ENCODE assay signal across 8 cellular contexts in the genomic region with DNA sequence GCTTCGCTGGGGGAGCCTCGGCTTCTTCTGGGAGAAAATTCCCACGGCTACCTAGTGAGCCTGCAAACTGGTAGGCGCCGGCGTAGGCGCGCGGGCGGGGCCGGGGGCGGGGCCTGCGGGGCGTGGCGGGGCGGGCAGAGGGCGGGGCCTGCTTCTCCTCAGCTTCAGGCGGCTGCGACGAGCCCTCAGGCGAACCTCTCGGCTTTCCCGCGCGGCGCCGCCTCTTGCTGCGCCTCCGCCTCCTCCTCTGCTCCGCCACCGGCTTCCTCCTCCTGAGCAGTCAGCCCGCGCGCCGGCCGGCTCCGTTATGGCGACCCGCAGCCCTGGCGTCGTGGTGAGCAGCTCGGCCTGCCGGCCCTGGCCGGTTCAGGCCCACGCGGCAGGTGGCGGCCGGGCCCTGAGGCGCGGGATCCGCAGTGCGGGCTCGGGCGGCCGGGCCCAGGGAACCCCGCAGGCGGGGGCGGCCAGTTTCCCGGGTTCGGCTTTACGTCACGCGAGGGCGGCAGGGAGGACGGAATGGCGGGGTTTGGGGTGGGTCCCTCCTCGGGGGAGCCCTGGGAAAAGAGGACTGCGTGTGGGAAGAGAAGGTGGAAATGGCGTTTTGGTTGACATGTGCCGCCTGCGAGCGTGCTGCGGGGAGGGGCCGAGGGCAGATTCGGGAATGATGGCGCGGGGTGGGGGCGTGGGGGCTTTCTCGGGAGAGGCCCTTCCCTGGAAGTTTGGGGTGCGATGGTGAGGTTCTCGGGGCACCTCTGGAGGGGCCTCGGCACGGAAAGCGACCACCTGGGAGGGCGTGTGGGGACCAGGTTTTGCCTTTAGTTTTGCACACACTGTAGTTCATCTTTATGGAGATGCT. TPM values are rescaled to one million over a fixed set of nuclear protein-coding genes. Genes with fewer than 3 reads are reported as not detected.
DNase-seq lines count a peak whose midpoint lies in the region; ATAC-seq lines count a peak whose summit lies in the region.

A gene with protein sequence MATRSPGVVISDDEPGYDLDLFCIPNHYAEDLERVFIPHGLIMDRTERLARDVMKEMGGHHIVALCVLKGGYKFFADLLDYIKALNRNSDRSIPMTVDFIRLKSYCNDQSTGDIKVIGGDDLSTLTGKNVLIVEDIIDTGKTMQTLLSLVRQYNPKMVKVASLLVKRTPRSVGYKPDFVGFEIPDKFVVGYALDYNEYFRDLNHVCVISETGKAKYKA (plus strand): TSS at position 161 of the 856 bp plus-strand sequence. CDS start 147 bp downstream, at position 308.

- peak within 1 kb of the TSS; percentile 50 to 97 (median 76) for H3K27ac Mint-ChIP-seq in IgD-negative memory B cell
- peak within 1 kb of the TSS; percentile 25 for H3K27ac Mint-ChIP-seq in activated T-helper 17 cell treated with anti-CD3 and anti-CD28 coated beads, Interleukin-2, amount 50 U/mL, for 72 hours
- H3K27ac Mint-ChIP-seq in natural killer cell treated with Interleukin-12 subunit alpha and Interleukin-12 subunit beta and Interleukin-15 and Interleukin-18, amount 100 ng/mL, for 72 hours = peak within 1 kb of the TSS in 1 of 2 donors; percentile 56

- peak; percentile 89 for DNase-seq in DMS 273 (lab: John Stamatoyannopoulos, UW; ENCODE audit: unreplicated experiment)
- peak; percentile 67 for DNase-seq in RPMI7951 (ENCODE audit: low read depth)
- peak; percentile 53 for DNase-seq in fibroblast of peridontal ligament (ENCODE audit: extremely low read depth)
- DNase-seq in natural killer cell treated with Interleukin-12 subunit alpha and Interleukin-12 subunit beta and Interleukin-15 and Interleukin-18, amount 100 ng/mL, for 72 hours (ENCODE audit: low spot score) = peak; percentile 88
- DNase-seq in stimulated activated naive CD4-positive, alpha-beta T cell (lab: John Stamatoyannopoulos, UW) = peak; percentile 65 to 76 (median 71)

- H3K36me3 Mint-ChIP-seq in IgD-negative memory B cell = no peaks in the 10 kb centered on the region
- peaks cover 12% of the 10 kb centered on the region for H3K36me3 Mint-ChIP-seq in activated T-helper 17 cell treated with anti-CD3 and anti-CD28 coated beads, Interleukin-2, amount 50 U/mL, for 72 hours (ENCODE audit: low read depth)
- no peaks in the 10 kb centered on the region for H3K36me3 Mint-ChIP-seq in natural killer cell treated with Interleukin-12 subunit alpha and Interleukin-12 subunit beta and Interleukin-15 and Interleukin-18, amount 100 ng/mL, for 72 hours

- peak; percentile 86 for ATAC-seq in GM21526 (IDR thresholded peaks at IDR 0.05; ENCODE audit: low FRiP score, unreplicated experiment)
- ATAC-seq in activated T-helper 17 cell treated with anti-CD3 and anti-CD28 coated beads, Interleukin-2, amount 50 U/mL, for 72 hours (replicated peaks) = peak; percentile 97
- peak; percentile 97 to 99 for ATAC-seq in natural killer cell treated with Interleukin-12 subunit alpha and Interleukin-12 subunit beta and Interleukin-15 and Interleukin-18, amount 100 ng/mL, for 72 hours

- H3K27me3 Mint-ChIP-seq in IgD-negative memory B cell = no peaks in the 10 kb centered on the region
- no peaks in the 10 kb centered on the region for H3K27me3 Mint-ChIP-seq in activated T-helper 17 cell treated with anti-CD3 and anti-CD28 coated beads, Interleukin-2, amount 50 U/mL, for 72 hours
- H3K27me3 Mint-ChIP-seq in natural killer cell treated with Interleukin-12 subunit alpha and Interleukin-12 subunit beta and Interleukin-15 and Interleukin-18, amount 100 ng/mL, for 72 hours = no peaks in the 10 kb centered on the region

- peaks cover 4 to 13% (median 10%) of the 10 kb centered on the region in 3 donors for H3K4me1 Mint-ChIP-seq in IgD-negative memory B cell
- no peaks in the 10 kb centered on the region for H3K4me1 Mint-ChIP-seq in activated T-helper 17 cell treated with anti-CD3 and anti-CD28 coated beads, Interleukin-2, amount 50 U/mL, for 72 hours
- peaks cover 0 to 5% of the 10 kb centered on the region in 2 donors for H3K4me1 Mint-ChIP-seq in natural killer cell treated with Interleukin-12 subunit alpha and Interleukin-12 subunit beta and Interleukin-15 and Interleukin-18, amount 100 ng/mL, for 72 hours (ENCODE audit: low read depth in 2 of 2)

- H3K4me3 Mint-ChIP-seq in IgD-negative memory B cell = peak within 1 kb of the TSS; percentile 85 to 97 (median 94)
- H3K4me3 Mint-ChIP-seq in activated T-helper 17 cell treated with anti-CD3 and anti-CD28 coated beads, Interleukin-2, amount 50 U/mL, for 72 hours = peak within 1 kb of the TSS; percentile 84
- H3K4me3 Mint-ChIP-seq in natural killer cell treated with Interleukin-12 subunit alpha and Interleukin-12 subunit beta and Interleukin-15 and Interleukin-18, amount 100 ng/mL, for 72 hours = peak within 1 kb of the TSS; percentile 84

- H3K9me3 Mint-ChIP-seq in IgD-negative memory B cell = no peaks in the 10 kb centered on the region
- H3K9me3 Mint-ChIP-seq in activated T-helper 17 cell treated with anti-CD3 and anti-CD28 coated beads, Interleukin-2, amount 50 U/mL, for 72 hours = no peaks in the 10 kb centered on the region
- no peaks in the 10 kb centered on the region for H3K9me3 Mint-ChIP-seq in natural killer cell treated with Interleukin-12 subunit alpha and Interleukin-12 subunit beta and Interleukin-15 and Interleukin-18, amount 100 ng/mL, for 72 hours

RNA-seq across cellular contexts. Expression of the gene that starts here (rescaled TPM):
- polyA plus RNA-seq in IgD-negative memory B cell = 53.0 TPM
- 14.1 and 19.0 TPM in 2 replicates for total RNA-seq in RPMI7951 (2014; rRNA removed; shearing (Covaris generic))
- 100 to 1,000 TPM in 1 of 2 donors, 10 to 100 TPM in 1; 77.6 to 113 TPM for total RNA-seq in activated T-helper 17 cell treated with anti-CD3 and anti-CD28 coated beads, Interleukin-2, amount 50 U/mL, for 72 hours
- total RNA-seq in natural killer cell treated with Interleukin-12 subunit alpha and Interleukin-12 subunit beta and Interleukin-15 and Interleukin-18, amount 100 ng/mL, for 72 hours = 10 to 100 TPM; 59.7 to 67.4 TPM

Comparison
In these comparisons a context has a peak if more than half of its experiments do, and no peak if none do; other contexts are left out.
1. Peak in every context shown above with its lines: DNase-seq and ATAC-seq.